ENCODE assay signal across 1 cellular context in genomic region chr2:155583674-155584195, GRCh38.
TF ChIP-seq lines count a peak whose summit lies in the region.

No MANE protein-coding gene starts in this region.

TF ChIP-seq in HepG2, 621 proteins besides CTCF, POLR2A, EP300 and RAD21 (continued from another document):
- TF ChIP-seq GATAD1 (CRISPR knock-in tag; IDR thresholded peaks at IDR 0.05) (no peak), ZNF530 (CRISPR knock-in tag; IDR thresholded peaks at IDR 0.05; ENCODE audit: low read depth) (no peak), MIXL1 (CRISPR knock-in tag; IDR thresholded peaks at IDR 0.05) (no peak), ZNF24 (IDR thresholded peaks at IDR 0.05) (no peak), ONECUT2 (CRISPR knock-in tag; IDR thresholded peaks at IDR 0.05) (no peak), MTF2 (CRISPR knock-in tag; IDR thresholded peaks at IDR 0.05; ENCODE audit: borderline replicate concordance) (no peak), TBL1XR1 (IDR thresholded peaks at IDR 0.05; ENCODE audit: borderline replicate concordance, low read length, partially characterized antibody) (no peak)
